In genomic region chr13:24223341-24224231, GRCh38 we compare ENCODE assay signal across 1 cellular context.
TF ChIP-seq lines count a peak whose summit lies in the region.

No MANE protein-coding gene starts in this region.

TF ChIP-seq in H1, 55 proteins besides CTCF, POLR2A, EP300 and RAD21 (continued from another document):
- TF ChIP-seq CHD7 (IDR thresholded peaks at IDR 0.05; ENCODE audit: insufficient replicate concordance, low read length): no peak
- TF ChIP-seq RFX5 (IDR thresholded peaks at IDR 0.05; ENCODE audit: borderline replicate concordance, low read depth, low read length): no peak
- no peak for TF ChIP-seq SIRT6 (IDR thresholded peaks at IDR 0.05; ENCODE audit: low read length)
- TF ChIP-seq NRF1 (IDR thresholded peaks at IDR 0.05; ENCODE audit: low read depth, low read length): no peak
